ENCODE assay signal across 22 cellular contexts in genomic region chrX:123237271-123237670, GRCh38. TPM values are rescaled to one million over a fixed set of nuclear protein-coding genes. Genes with fewer than 3 reads are reported as not detected.
"Had no signal": no experiment of that assay in that cellular context is flagged by ENCODE, and none has a peak within 500 bp of the region (broad histone marks: within the 10 kb centered on the region; RNA-seq: fewer than 3 reads in every experiment).

No MANE protein-coding gene starts in this region.

- H3K4me1 ChIP-seq: SJSA1 had no signal

- ATAC-seq: Panc1 had no signal

- DNase-seq: KBM-7, MG63, NCI-H1092, NCI-H1417 treated with DMSO at 0.1 percent for 48 hours, NCI-H146, NCI-H1694 treated with DMSO at 0.1 percent for 48 hours, NCI-H2029, NCI-H2081 treated with DMSO at 0.1 percent for 48 hours, NCI-H2171, NCI-H226, NCI-H446, NCI-H510A, NCI-H524 treated with DMSO at 0.1 percent for 48 hours, NCI-H69, NCI-H774, SIG-M5 had no signal

- H3K27me3 ChIP-seq: MG63, SJSA1 had no signal

- H3K27ac ChIP-seq: RWPE1, SJSA1, SK-N-MC had no signal

- H3K4me3 ChIP-seq: MG63, SJSA1, SK-N-MC had no signal

- H3K36me3 ChIP-seq: MG63, SJSA1 had no signal

- H3K9me3 ChIP-seq: MG63, SJSA1 had no signal

RNA-seq across cellular contexts. Expression of gene GRIA3, which starts 53.2 kb away (rescaled TPM):
- total RNA-seq: HT-29, LHCN-M2, SJSA1 had no signal
